In the genomic region with DNA sequence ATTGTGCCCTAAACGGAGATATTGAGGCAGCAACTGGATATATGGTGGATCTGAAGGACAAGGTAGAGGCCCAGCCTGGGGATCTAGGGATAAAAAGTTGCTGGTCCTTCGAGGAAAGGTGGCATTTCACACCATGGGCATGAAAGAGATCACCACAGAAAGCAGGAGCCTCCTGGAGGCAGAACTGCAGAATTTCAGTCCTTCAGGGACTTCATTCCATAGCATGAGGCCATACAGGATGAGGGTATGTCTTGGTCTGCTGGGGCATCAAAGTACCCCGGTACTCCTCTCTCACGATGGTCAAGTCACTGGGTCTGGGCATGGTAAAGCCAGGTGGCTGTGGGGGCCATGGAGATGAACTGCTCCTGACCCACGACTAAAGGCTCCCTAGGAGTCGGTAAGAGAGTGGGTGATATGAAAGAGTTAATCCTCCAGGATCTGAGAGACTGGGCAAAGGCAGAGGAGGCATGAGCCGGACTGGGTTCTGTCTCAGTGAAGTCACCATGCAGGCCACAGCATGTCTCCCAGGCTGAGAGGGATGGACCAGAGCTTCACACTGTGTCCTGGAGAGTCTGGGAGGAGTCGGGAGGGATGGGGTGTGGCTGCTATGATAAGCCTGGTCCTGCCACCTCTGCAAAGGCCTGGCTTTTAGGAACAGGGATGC, we compare ENCODE assay signal across 21 cellular contexts. TPM values are rescaled to one million over a fixed set of nuclear protein-coding genes. Genes with fewer than 3 reads are reported as not detected.
"Had no signal": no experiment of that assay in that cellular context is flagged by ENCODE, and none has a peak within 500 bp of the region (broad histone marks: within the 10 kb centered on the region; RNA-seq: fewer than 3 reads in every experiment).

No MANE protein-coding gene starts in this region.

- ATAC-seq: activated T-helper 17 cell treated with anti-CD3 and anti-CD28 coated beads, Interleukin-2, amount 50 U/mL, for 72 hours; heart left ventricle; left lung; stimulated activated naive CD8-positive, alpha-beta T cell treated with anti-CD3 and anti-CD28 coated beads, Interleukin-15, Interleukin-2, amounts not matched to agents 100 U/mL and 50 U/mL, for 24 hours; upper lobe of right lung had no signal

- H3K9me3 ChIP-seq: heart left ventricle, left lung, suprapubic skin, upper lobe of right lung had no signal

- H3K4me3 ChIP-seq: heart left ventricle, left lung, suprapubic skin, upper lobe of right lung had no signal

- DNase-seq: activated B cell treated with CpG ODN at 0.5 μM for 24 hours; activated CD4-positive, alpha-beta T cell treated with anti-CD3 and anti-CD28 coated beads, Interleukin-2, amount 50 U/mL, for 1 hour; activated naive CD4-positive, alpha-beta T cell treated with anti-CD3 and anti-CD28 coated beads, Interleukin-2, amount 10 ng/mL, durations not matched to agents 7 days and 5 days; activated T-cell treated with anti-CD3 and anti-CD28 coated beads for 4 hours; effector memory CD4-positive, alpha-beta T cell; erythroblast; foreskin fibroblast; heart left ventricle; left lung; stimulated activated CD4-positive, alpha-beta T cell treated with anti-CD3 and anti-CD28 coated beads, Interleukin-12 subunit alpha, Interleukin-12 subunit beta, amount 100 ng/mL, for 4 hours; stimulated activated CD4-positive, alpha-beta T cell treated with anti-CD3 and anti-CD28 coated beads, Interleukin-2, amount 100 ng/mL, for 48 hours; stimulated activated CD8-positive, alpha-beta memory T cell treated with anti-CD3 and anti-CD28 coated beads, Interleukin-4, amount 100 ng/mL, for 48 hours; stimulated activated naive CD8-positive, alpha-beta T cell treated with anti-CD3 and anti-CD28 coated beads, Interleukin-15, Interleukin-2, amounts not matched to agents 100 U/mL and 50 U/mL, for 24 hours; upper lobe of right lung had no signal

- H3K27ac ChIP-seq: heart left ventricle, left lung, suprapubic skin, upper lobe of right lung had no signal

- H3K27me3 ChIP-seq: heart left ventricle, left lung, suprapubic skin, upper lobe of right lung had no signal

- H3K4me1 ChIP-seq: heart left ventricle, left lung, suprapubic skin, upper lobe of right lung had no signal

- H3K36me3 ChIP-seq: heart left ventricle, left lung, suprapubic skin, upper lobe of right lung had no signal

- FAIRE-seq: islet of Langerhans had no signal

RNA-seq across cellular contexts. Expression of a gene that starts 5.8 kb away (rescaled TPM):
- total RNA-seq: activated B cell treated with CpG ODN at 0.5 μM for 24 hours; activated CD8-positive, alpha-beta memory T cell treated with anti-CD3 and anti-CD28 coated beads for 36 hours; activated T-helper 17 cell treated with anti-CD3 and anti-CD28 coated beads, Interleukin-2, amount 50 U/mL, for 72 hours; heart left ventricle; left lung; neural crest cell; osteocyte; T-helper 1 cell treated with Interleukin-12 subunit alpha and Interleukin-12 subunit beta and Interleukin-4 antibody, amounts not matched to agents 30 ng/mL and 1 ng/mL, for 36 hours; upper lobe of right lung had no signal
- polyA plus RNA-seq: heart left ventricle had no signal

RNA-seq across cellular contexts. Expression of a gene that starts 29.3 kb away (rescaled TPM):
- total RNA-seq: activated B cell treated with CpG ODN at 0.5 μM for 24 hours; activated CD8-positive, alpha-beta memory T cell treated with anti-CD3 and anti-CD28 coated beads for 36 hours; activated T-helper 17 cell treated with anti-CD3 and anti-CD28 coated beads, Interleukin-2, amount 50 U/mL, for 72 hours; heart left ventricle; left lung; neural crest cell; osteocyte; T-helper 1 cell treated with Interleukin-12 subunit alpha and Interleukin-12 subunit beta and Interleukin-4 antibody, amounts not matched to agents 30 ng/mL and 1 ng/mL, for 36 hours; upper lobe of right lung had no signal
- polyA plus RNA-seq: heart left ventricle had no signal

RNA-seq across cellular contexts. Expression of a gene that starts 32.8 kb away (rescaled TPM):
- total RNA-seq: activated B cell treated with CpG ODN at 0.5 μM for 24 hours; activated CD8-positive, alpha-beta memory T cell treated with anti-CD3 and anti-CD28 coated beads for 36 hours; activated T-helper 17 cell treated with anti-CD3 and anti-CD28 coated beads, Interleukin-2, amount 50 U/mL, for 72 hours; heart left ventricle; neural crest cell; osteocyte; T-helper 1 cell treated with Interleukin-12 subunit alpha and Interleukin-12 subunit beta and Interleukin-4 antibody, amounts not matched to agents 30 ng/mL and 1 ng/mL, for 36 hours; upper lobe of right lung had no signal

RNA-seq across cellular contexts. Expression of a gene that starts 42.7 kb away (rescaled TPM):
- total RNA-seq: activated B cell treated with CpG ODN at 0.5 μM for 24 hours; activated CD8-positive, alpha-beta memory T cell treated with anti-CD3 and anti-CD28 coated beads for 36 hours; activated T-helper 17 cell treated with anti-CD3 and anti-CD28 coated beads, Interleukin-2, amount 50 U/mL, for 72 hours; heart left ventricle; left lung; neural crest cell; osteocyte; T-helper 1 cell treated with Interleukin-12 subunit alpha and Interleukin-12 subunit beta and Interleukin-4 antibody, amounts not matched to agents 30 ng/mL and 1 ng/mL, for 36 hours; upper lobe of right lung had no signal
- polyA plus RNA-seq: heart left ventricle had no signal
